In genomic region chr14:92575773-92576303, GRCh38 we compare ENCODE assay signal across 1 cellular context.
A peak's percentile ranks its signal among the peaks of the same experiment; 100 is the strongest.
TF ChIP-seq lines count a peak whose summit lies in the region.

No MANE protein-coding gene starts in this region.

TF ChIP-seq in K562, 482 proteins besides CTCF, POLR2A, EP300 and RAD21 (continued from another document and continues in another):
- no peak for TF ChIP-seq MGA (IDR thresholded peaks at IDR 0.05)
- no peak for TF ChIP-seq MIER1 (IDR thresholded peaks at IDR 0.05; ENCODE audit: low read depth)
- no peak for TF ChIP-seq NR2C1 (IDR thresholded peaks at IDR 0.05)
- TF ChIP-seq NR2C1 (tag; IDR thresholded peaks at IDR 0.05): peak; percentile 77; the same call in 1 of the 2 replicates
- TF ChIP-seq THAP7 (CRISPR knock-in tag; IDR thresholded peaks at IDR 0.05): no peak
- no peak for TF ChIP-seq CHCHD3 (CRISPR knock-in tag; IDR thresholded peaks at IDR 0.05)
- TF ChIP-seq ETS2 (tag; IDR thresholded peaks at IDR 0.05; ENCODE audit: borderline replicate concordance, poor library complexity, severe bottlenecking): no peak
- TF ChIP-seq, protein P1, sequence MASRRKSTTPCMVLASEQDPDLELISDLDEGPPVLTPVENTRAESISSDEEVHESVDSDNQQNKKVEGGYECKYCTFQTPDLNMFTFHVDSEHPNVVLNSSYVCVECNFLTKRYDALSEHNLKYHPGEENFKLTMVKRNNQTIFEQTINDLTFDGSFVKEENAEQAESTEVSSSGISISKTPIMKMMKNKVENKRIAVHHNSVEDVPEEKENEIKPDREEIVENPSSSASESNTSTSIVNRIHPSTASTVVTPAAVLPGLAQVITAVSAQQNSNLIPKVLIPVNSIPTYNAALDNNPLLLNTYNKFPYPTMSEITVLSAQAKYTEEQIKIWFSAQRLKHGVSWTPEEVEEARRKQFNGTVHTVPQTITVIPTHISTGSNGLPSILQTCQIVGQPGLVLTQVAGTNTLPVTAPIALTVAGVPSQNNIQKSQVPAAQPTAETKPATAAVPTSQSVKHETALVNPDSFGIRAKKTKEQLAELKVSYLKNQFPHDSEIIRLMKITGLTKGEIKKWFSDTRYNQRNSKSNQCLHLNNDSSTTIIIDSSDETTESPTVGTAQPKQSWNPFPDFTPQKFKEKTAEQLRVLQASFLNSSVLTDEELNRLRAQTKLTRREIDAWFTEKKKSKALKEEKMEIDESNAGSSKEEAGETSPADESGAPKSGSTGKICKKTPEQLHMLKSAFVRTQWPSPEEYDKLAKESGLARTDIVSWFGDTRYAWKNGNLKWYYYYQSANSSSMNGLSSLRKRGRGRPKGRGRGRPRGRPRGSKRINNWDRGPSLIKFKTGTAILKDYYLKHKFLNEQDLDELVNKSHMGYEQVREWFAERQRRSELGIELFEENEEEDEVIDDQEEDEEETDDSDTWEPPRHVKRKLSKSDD (conservative IDR thresholded peaks at IDR 0.05; ENCODE audit: low read length): no peak
- TF ChIP-seq YBX1 (IDR thresholded peaks at IDR 0.05): no peak
- no peak for TF ChIP-seq MEF2A (IDR thresholded peaks at IDR 0.05; ENCODE audit: control insufficient read depth, low read depth, low read length)
- TF ChIP-seq CSDE1 (IDR thresholded peaks at IDR 0.05): no peak
- TF ChIP-seq HMBOX1 (IDR thresholded peaks at IDR 0.05): no peak
- TF ChIP-seq TEAD1 (CRISPR knock-in tag; IDR thresholded peaks at IDR 0.05): peak in 1 of 2 experiments; percentile 88; a peak in 2 of 4 replicates
- TF ChIP-seq TSC22D4 (tag; IDR thresholded peaks at IDR 0.05): no peak
- TF ChIP-seq DDX20 (tag; IDR thresholded peaks at IDR 0.05; ENCODE audit: low read depth): 0 out of 2 replicates have a peak, but pooled peaks have one; percentile 74
- TF ChIP-seq HLTF (IDR thresholded peaks at IDR 0.05): no peak
- no peak for TF ChIP-seq ZNF316 (IDR thresholded peaks at IDR 0.05)
- TF ChIP-seq ZNF274 (IDR thresholded peaks at IDR 0.05; ENCODE audit: borderline replicate concordance, low read depth, low read length): no peak
- TF ChIP-seq ZNF589 (CRISPR knock-in tag; IDR thresholded peaks at IDR 0.05; ENCODE audit: low read depth): peak; percentile 99
- TF ChIP-seq NR2F6 (CRISPR knock-in tag; IDR thresholded peaks at IDR 0.05): no peak
- TF ChIP-seq ZNF586 (CRISPR knock-in tag; conservative IDR thresholded peaks at IDR 0.05): no peak
- no peak for TF ChIP-seq ZNF707 (CRISPR knock-in tag; conservative IDR thresholded peaks at IDR 0.05)
- TF ChIP-seq, protein P2, sequence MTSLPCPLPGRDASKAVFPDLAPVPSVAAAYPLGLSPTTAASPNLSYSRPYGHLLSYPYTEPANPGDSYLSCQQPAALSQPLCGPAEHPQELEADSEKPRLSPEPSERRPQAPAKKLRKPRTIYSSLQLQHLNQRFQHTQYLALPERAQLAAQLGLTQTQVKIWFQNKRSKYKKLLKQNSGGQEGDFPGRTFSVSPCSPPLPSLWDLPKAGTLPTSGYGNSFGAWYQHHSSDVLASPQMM (CRISPR knock-in tag; IDR thresholded peaks at IDR 0.05): no peak
- TF ChIP-seq ZNF407 (IDR thresholded peaks at IDR 0.05; ENCODE audit: low read depth): no peak
- TF ChIP-seq, protein P3, sequence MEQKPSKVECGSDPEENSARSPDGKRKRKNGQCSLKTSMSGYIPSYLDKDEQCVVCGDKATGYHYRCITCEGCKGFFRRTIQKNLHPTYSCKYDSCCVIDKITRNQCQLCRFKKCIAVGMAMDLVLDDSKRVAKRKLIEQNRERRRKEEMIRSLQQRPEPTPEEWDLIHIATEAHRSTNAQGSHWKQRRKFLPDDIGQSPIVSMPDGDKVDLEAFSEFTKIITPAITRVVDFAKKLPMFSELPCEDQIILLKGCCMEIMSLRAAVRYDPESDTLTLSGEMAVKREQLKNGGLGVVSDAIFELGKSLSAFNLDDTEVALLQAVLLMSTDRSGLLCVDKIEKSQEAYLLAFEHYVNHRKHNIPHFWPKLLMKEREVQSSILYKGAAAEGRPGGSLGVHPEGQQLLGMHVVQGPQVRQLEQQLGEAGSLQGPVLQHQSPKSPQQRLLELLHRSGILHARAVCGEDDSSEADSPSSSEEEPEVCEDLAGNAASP (IDR thresholded peaks at IDR 0.05): no peak
- TF ChIP-seq CBX1 (IDR thresholded peaks at IDR 0.05; ENCODE audit: low read depth): no peak
- no peak for TF ChIP-seq VEZF1 (CRISPR knock-in tag; IDR thresholded peaks at IDR 0.05)
